Comparison of ENCODE assay signal across 8 cellular contexts in genomic region chr3:49276475-49277356, GRCh38. TPM values are rescaled to one million over a fixed set of nuclear protein-coding genes. Genes with fewer than 3 reads are reported as not detected.
DNase-seq lines count a peak whose midpoint lies in the region; ATAC-seq and TF ChIP-seq lines count a peak whose summit lies in the region.

Gene C3orf62, minus strand, starts transcription at chr3:49277232. Its CDS starts 360 bp downstream, at chr3:49276872.

- ATAC-seq in HG03135 (IDR thresholded peaks at IDR 0.05; ENCODE audit: unreplicated experiment) (peak; percentile 50), GM18858 (IDR thresholded peaks at IDR 0.05; ENCODE audit: unreplicated experiment) (no peak)

- peak within 1 kb of the TSS; percentile 84 for H3K4me2 ChIP-seq in skeletal muscle satellite cell (ENCODE audit: low read length)

- H3K27me3 ChIP-seq in iPS-20b (ENCODE audit: insufficient read depth, low read length) (no peaks in the 10 kb centered on the region), skeletal muscle satellite cell (ENCODE audit: control insufficient read depth, insufficient read depth, low read length) (no peaks in the 10 kb centered on the region)

- H3K9ac ChIP-seq in iPS-20b (ENCODE audit: low read depth, low read length) (peak within 1 kb of the TSS; percentile 10; the same call in 1 of the 2 replicates), skeletal muscle satellite cell (ENCODE audit: low read depth, low read length) (peak within 1 kb of the TSS; percentile 82)

- peak within 1 kb of the TSS; percentile 81 for H3K27ac ChIP-seq in VCaP
- no peak within 1 kb of the TSS for H3K27ac ChIP-seq in iPS-20b (ENCODE audit: low read length)

- H3K9me3 ChIP-seq in iPS-20b (ENCODE audit: insufficient read depth, low read depth, low read length) (no peaks in the 10 kb centered on the region), skeletal muscle satellite cell (replicated peaks; ENCODE audit: low read length) (no peaks in the 10 kb centered on the region)

- no peak for TF ChIP-seq CTCF in VCaP (conservative IDR thresholded peaks at IDR 0.05)

- H3K4me3 ChIP-seq in iPS-20b (ENCODE audit: low read length) (peak within 1 kb of the TSS; percentile 40; the same call in 1 of the 2 replicates), skeletal muscle satellite cell (ENCODE audit: low read length) (peak within 1 kb of the TSS; percentile 61)

- H3K4me1 ChIP-seq in iPS-20b (ENCODE audit: insufficient read depth, low read length) (no peaks in the 10 kb centered on the region), skeletal muscle satellite cell (ENCODE audit: control insufficient read depth, insufficient read depth, low read length) (peaks cover 19% of the 10 kb centered on the region)

- H3K36me3 ChIP-seq in iPS-20b (ENCODE audit: insufficient read depth, low read depth, low read length): peaks cover 32% of the 10 kb centered on the region
- H3K36me3 ChIP-seq in skeletal muscle satellite cell (ENCODE audit: insufficient read depth, low read length): peaks cover 24% of the 10 kb centered on the region

- DNase-seq in GM03348 (ENCODE audit: low spot score) (peak; percentile 96), brain pericyte (ENCODE audit: low read depth, low spot score) (peak; percentile 63), NCI-H1694 (lab: John Stamatoyannopoulos, UW) (no peak)

RNA-seq across cellular contexts. Expression of gene C3orf62, which starts in this region (rescaled TPM):
- 0.66 and 2.0 TPM in 2 replicates for total RNA-seq in skeletal muscle satellite cell (2012; rRNA removed)
